13 cellular contexts compared by ENCODE assay signal in the genomic region with DNA sequence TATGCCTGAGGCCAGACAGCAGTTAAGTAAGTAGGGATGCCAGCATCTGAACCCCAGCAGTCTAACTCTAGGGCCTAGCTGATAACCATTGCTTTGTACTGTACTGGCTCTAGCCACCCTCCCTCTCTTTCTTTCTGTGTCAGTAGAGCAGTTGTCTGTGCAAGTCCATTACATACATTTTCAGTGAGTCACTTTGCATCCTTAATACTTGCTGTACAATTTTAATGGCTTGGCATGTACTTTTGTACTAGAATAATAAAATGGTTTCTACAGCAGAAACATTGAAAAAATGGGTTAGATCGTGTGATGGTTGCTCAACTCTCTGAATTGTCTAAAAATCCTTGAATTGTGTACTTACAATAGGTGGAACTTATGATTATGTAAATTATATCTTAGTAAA. TPM values are rescaled to one million over a fixed set of nuclear protein-coding genes. Genes with fewer than 3 reads are reported as not detected.
DNase-seq lines count a peak whose midpoint lies in the region; ATAC-seq and TF ChIP-seq lines count a peak whose summit lies in the region.
"Had no signal": no experiment of that assay in that cellular context is flagged by ENCODE, and none has a peak within 500 bp of the region (broad histone marks: within the 10 kb centered on the region; RNA-seq: fewer than 3 reads in every experiment).

No MANE protein-coding gene starts in this region.

- no peak for TF ChIP-seq CTCF in mesothelial cell of epicardium (IDR thresholded peaks at IDR 0.05; ENCODE audit: unreplicated experiment)
- no peak for TF ChIP-seq CTCF in left ventricle myocardium inferior (IDR thresholded peaks at IDR 0.05; ENCODE audit: borderline replicate concordance)

- ATAC-seq in HG02678 (IDR thresholded peaks at IDR 0.05; ENCODE audit: unreplicated experiment) (no peak), GM21723 (IDR thresholded peaks at IDR 0.05; ENCODE audit: unreplicated experiment) (no peak)
- ATAC-seq: K562, mucosa of descending colon had no signal

- no peaks in the 10 kb centered on the region for H3K36me3 ChIP-seq in CD8-positive, alpha-beta memory T cell (ENCODE audit: insufficient read depth, low read length)
- no peaks in the 10 kb centered on the region for H3K36me3 ChIP-seq in left ventricle myocardium inferior

- intact Hi-C loops in left ventricle myocardium inferior (cut with micrococcal nuclease), result loop anchor here (10.0 kb wide), 1 partner anchor 116 kb away; the partner anchor contains the start of gene SNAPC3

- no peaks in the 10 kb centered on the region for H3K27me3 Mint-ChIP-seq in CD8-positive, alpha-beta memory T cell
- H3K27me3 Mint-ChIP-seq in mesothelial cell of epicardium (ENCODE audit: low read depth), result peaks cover 3% of the 10 kb centered on the region

- no peaks in the 10 kb centered on the region for H3K27me3 ChIP-seq in CD8-positive, alpha-beta memory T cell (ENCODE audit: insufficient read depth, low read length, poor library complexity, severe bottlenecking)
- peaks cover 13% of the 10 kb centered on the region for H3K27me3 ChIP-seq in left ventricle myocardium inferior (ENCODE audit: low read depth)

- DNase-seq in CD8-positive, alpha-beta memory T cell, result no peak
- DNase-seq in M059J (ENCODE audit: low read depth) (peak; percentile 55), dedifferentiated amniotic fluid mesenchymal stem cell (ENCODE audit: extremely low spot score) (peak; percentile 64), mesothelial cell of epicardium (ENCODE audit: low spot score in 2 of 2, unreplicated experiment in 2 of 2) (no peak), left ventricle myocardium inferior (no peak), occipital lobe (lab: John Stamatoyannopoulos, UW) (no peak)
- DNase-seq: amygdala, DMS53, mucosa of descending colon, RPMI8226 had no signal

- peaks cover under 1 to 15% (median 3%) of the 10 kb centered on the region in 3 donors for H3K36me3 Mint-ChIP-seq in CD8-positive, alpha-beta memory T cell
- H3K36me3 Mint-ChIP-seq in mesothelial cell of epicardium, result no peaks in the 10 kb centered on the region

- CTCF ChIA-PET in CD8-positive, alpha-beta memory T cell (lab: Charles Lee), result interaction anchor here (1.5 to 3.1 kb wide), 4 partner anchors 9 to 31 kb away, joined by 3 to 10 read pairs (median 4); no protein-coding TSS in a partner anchor

- no peaks in the 10 kb centered on the region for H3K9me3 ChIP-seq in CD8-positive, alpha-beta memory T cell (ENCODE audit: low read length)
- no peaks in the 10 kb centered on the region for H3K9me3 ChIP-seq in left ventricle myocardium inferior (replicated peaks)
- H3K9me3 ChIP-seq: mucosa of descending colon had no signal

- no peak overlapping the region for H3K27ac ChIP-seq in CD8-positive, alpha-beta memory T cell (ENCODE audit: low read depth, low read length)
- H3K27ac ChIP-seq in left ventricle myocardium inferior (replicated peaks), result no peak overlapping the region

- H3K4me3 Mint-ChIP-seq in CD8-positive, alpha-beta memory T cell, result peak overlapping the region in 5 of 7 donors; percentile 97 to 100 (median 99)
- H3K4me3 Mint-ChIP-seq in mesothelial cell of epicardium, result peak overlapping the region; percentile 30

- H3K27ac Mint-ChIP-seq in CD8-positive, alpha-beta memory T cell, result peak overlapping the region in 6 of 8 donors; percentile 46 to 90 (median 84)
- no peak overlapping the region for H3K27ac Mint-ChIP-seq in mesothelial cell of epicardium

- H3K9me3 Mint-ChIP-seq in CD8-positive, alpha-beta memory T cell, result no peaks in the 10 kb centered on the region
- peaks cover 6% of the 10 kb centered on the region for H3K9me3 Mint-ChIP-seq in mesothelial cell of epicardium

- H3K4me3 ChIP-seq in CD8-positive, alpha-beta memory T cell (ENCODE audit: low read length), result no peak overlapping the region
- no peak overlapping the region for H3K4me3 ChIP-seq in left ventricle myocardium inferior
- H3K4me3 ChIP-seq: K562, mucosa of descending colon had no signal

- peaks cover 41 to 62% (median 52%) of the 10 kb centered on the region in 3 donors for H3K4me1 Mint-ChIP-seq in CD8-positive, alpha-beta memory T cell
- peaks cover 16% of the 10 kb centered on the region for H3K4me1 Mint-ChIP-seq in mesothelial cell of epicardium

- POLR2A ChIA-PET in CD8-positive, alpha-beta memory T cell (lab: Charles Lee), result no interaction called here

- H3K4me1 ChIP-seq in CD8-positive, alpha-beta memory T cell (ENCODE audit: insufficient read depth, low read length), result peaks cover 49% of the 10 kb centered on the region
- peaks cover 25% of the 10 kb centered on the region for H3K4me1 ChIP-seq in left ventricle myocardium inferior

RNA-seq across cellular contexts. Expression of gene TTC39B, which starts 1.5 kb away (rescaled TPM):
- total RNA-seq in CD8-positive, alpha-beta memory T cell, result 10 to 100 TPM; 11.3 to 12.1 TPM
- 6.9 TPM for polyA plus RNA-seq in CD8-positive, alpha-beta memory T cell
- total RNA-seq in M059J (2014; rRNA removed; shearing (Covaris generic)), result 5.8 and 7.5 TPM in 2 replicates
- total RNA-seq in mesothelial cell of epicardium (5.2 to 6.0 TPM (median 6.0 TPM) in 3 replicates), left ventricle myocardium inferior (1.6 TPM), occipital lobe (6.9 TPM)

Comparison
In these comparisons a context has a peak if more than half of its experiments do, and no peak if none do; other contexts are left out.
1. DNase-seq: peak in M059J (single experiment) and dedifferentiated amniotic fluid mesenchymal stem cell (single experiment); none in CD8-positive, alpha-beta memory T cell (0 of 5), mesothelial cell of epicardium (0 of 2), left ventricle myocardium inferior (single experiment) and occipital lobe (single experiment).